In genomic region chr19:48954011-48954594, GRCh38 we compare ENCODE assay signal across 8 cellular contexts. TPM values are rescaled to one million over a fixed set of nuclear protein-coding genes. Genes with fewer than 3 reads are reported as not detected.
DNase-seq lines count a peak whose midpoint lies in the region; ATAC-seq, FAIRE-seq and TF ChIP-seq lines count a peak whose summit lies in the region.

No MANE protein-coding gene starts in this region.

- peak overlapping the region; percentile 90 to 96 (median 93) for H3K4me3 Mint-ChIP-seq in CD8-positive, alpha-beta memory T cell

- no peaks in the 10 kb centered on the region for H4K20me1 ChIP-seq in PC-9 (ENCODE audit: insufficient read depth)

- no peak for FAIRE-seq in pancreas (lab: Jason Lieb, UNC)

- H3K27me3 ChIP-seq in CD8-positive, alpha-beta memory T cell (ENCODE audit: insufficient read depth, low read length, poor library complexity, severe bottlenecking), result no peaks in the 10 kb centered on the region
- no peaks in the 10 kb centered on the region for H3K27me3 ChIP-seq in PC-9 (ENCODE audit: insufficient read depth, low read depth)
- H3K27me3 ChIP-seq in pancreas, result no peaks in the 10 kb centered on the region

- peak in 2 of 4 donors; percentile 17 to 29 for ATAC-seq in pancreas
- no peak for ATAC-seq in HG02973 (IDR thresholded peaks at IDR 0.05; ENCODE audit: unreplicated experiment)
- ATAC-seq in GM19351 (IDR thresholded peaks at IDR 0.05; ENCODE audit: unreplicated experiment), result no peak

- peaks cover 24 to 35% (median 32%) of the 10 kb centered on the region in 3 donors for H3K4me1 Mint-ChIP-seq in CD8-positive, alpha-beta memory T cell

- TSS peak; percentile 79 for BruUV-seq in PC-9 (replicated peaks; lab: Mats Ljungman, UMichigan)

- H3K27ac Mint-ChIP-seq in CD8-positive, alpha-beta memory T cell, result peak overlapping the region; percentile 33 to 95 (median 86)

- POLR2A ChIA-PET in CD8-positive, alpha-beta memory T cell (lab: Charles Lee), result interaction anchor here (0.6 to 2.6 kb wide), 4 partner anchors 8 to 53 kb away, joined by 4 to 14 read pairs (median 6); partner anchors contain the start of gene FTL
- POLR2A ChIA-PET in PC-9 (lab: Charles Lee; ENCODE audit: unreplicated experiment), result interaction anchor here (0.6 kb wide), 1 partner anchor 28 kb away, joined by 6 read pairs; no protein-coding TSS in a partner anchor

- H3F3A ChIP-seq in PC-9 (ENCODE audit: insufficient read depth, low read depth), result peaks cover 28% of the 10 kb centered on the region

- 50 to 52% methylated on average over 11 of the region's 11 CpGs for WGBS in pancreas, 2 donors

- no peaks in the 10 kb centered on the region for H3K36me3 ChIP-seq in CD8-positive, alpha-beta memory T cell (ENCODE audit: insufficient read depth, low read length)
- peaks cover 9% of the 10 kb centered on the region; the same call in 1 of the 2 replicates for H3K36me3 ChIP-seq in PC-9 (ENCODE audit: low read depth)
- no peaks in the 10 kb centered on the region for H3K36me3 ChIP-seq in pancreas

- no peaks in the 10 kb centered on the region for H3K9me3 ChIP-seq in CD8-positive, alpha-beta memory T cell (ENCODE audit: low read length)
- H3K9me3 ChIP-seq in PC-9 (ENCODE audit: insufficient read depth, low read depth), result no peaks in the 10 kb centered on the region
- no peaks in the 10 kb centered on the region for H3K9me3 ChIP-seq in pancreas

- TF ChIP-seq CTCF in PC-9 (conservative IDR thresholded peaks at IDR 0.05), result no peak
- TF ChIP-seq CTCF in epithelial cell of proximal tubule (conservative IDR thresholded peaks at IDR 0.05; ENCODE audit: low read depth, low read length), result no peak
- no peak for TF ChIP-seq CTCF in pancreas (IDR thresholded peaks at IDR 0.05)

- peak overlapping the region; percentile 75 for H3K4me3 ChIP-seq in CD8-positive, alpha-beta memory T cell (ENCODE audit: low read length)
- peak overlapping the region; percentile 92 for H3K4me3 ChIP-seq in PC-9
- peak overlapping the region; percentile 99 for H3K4me3 ChIP-seq in epithelial cell of proximal tubule (ENCODE audit: low read depth, low read length)
- peak overlapping the region; percentile 72 to 92 (median 82) for H3K4me3 ChIP-seq in pancreas

- peaks cover 21% of the 10 kb centered on the region for H3K79me2 ChIP-seq in PC-9 (ENCODE audit: low read depth)

- H3K27me3 Mint-ChIP-seq in CD8-positive, alpha-beta memory T cell, result no peaks in the 10 kb centered on the region

- peak overlapping the region; percentile 82 for H3K4me2 ChIP-seq in PC-9

- peak overlapping the region; percentile 92 for H2AFZ ChIP-seq in PC-9

- H3K36me3 Mint-ChIP-seq in CD8-positive, alpha-beta memory T cell, result peaks cover 0 to 26% (median 6%) of the 10 kb centered on the region in 3 donors

- CTCF ChIA-PET in CD8-positive, alpha-beta memory T cell (lab: Charles Lee), result interaction anchor here (1.2 to 2.0 kb wide), 2 partner anchors 17 to 39 kb away, joined by 3 to 7 read pairs; partner anchors contain the start of genes GYS1 and RUVBL2
- CTCF ChIA-PET in PC-9 (lab: Charles Lee), result interaction anchor here (0.6 kb wide), 2 partner anchors 110 to 112 kb away, joined by 3 to 5 read pairs; no protein-coding TSS in a partner anchor

- peak overlapping the region; percentile 84 for H3K27ac ChIP-seq in CD8-positive, alpha-beta memory T cell (ENCODE audit: low read depth, low read length)
- peak overlapping the region; percentile 22; the same call in 1 of the 2 replicates for H3K27ac ChIP-seq in PC-9
- peak overlapping the region in 2 of 4 donors; percentile 19 to 63 for H3K27ac ChIP-seq in pancreas

- peaks cover 17% of the 10 kb centered on the region for H3K4me1 ChIP-seq in CD8-positive, alpha-beta memory T cell (ENCODE audit: insufficient read depth, low read length)
- H3K4me1 ChIP-seq in PC-9 (replicated peaks; ENCODE audit: insufficient read depth), result peaks cover 10% of the 10 kb centered on the region; the same call in 1 of the 2 replicates
- peaks cover 0 to 6% (median 4%) of the 10 kb centered on the region in 3 donors for H3K4me1 ChIP-seq in pancreas

- no peak for DNase-seq in CD8-positive, alpha-beta memory T cell
- DNase-seq in PC-9, result no peak
- DNase-seq in epithelial cell of proximal tubule (ENCODE audit: low read depth), result no peak
- DNase-seq in pancreas, result peak in 1 of 6 donors; percentile 27
- DNase-seq in SIG-M5 (lab: John Stamatoyannopoulos, UW), result no peak
- no peak for DNase-seq in HuH-7.5 (ENCODE audit: low spot score)

- H3K9me3 Mint-ChIP-seq in CD8-positive, alpha-beta memory T cell, result no peaks in the 10 kb centered on the region

- intact Hi-C loops in PC-9 (cut with micrococcal nuclease; ENCODE audit: unreplicated experiment) (loop anchor here (1.0 kb wide), 1 partner anchor 21 kb away; the partner anchor contains the start of gene DHDH), pancreas (cut with DNase I) (no loop called here)

- H3K9me2 ChIP-seq in PC-9 (ENCODE audit: insufficient read depth), result no peaks in the 10 kb centered on the region

RNA-seq across cellular contexts. Expression of gene BAX, which starts 0.6 kb away (rescaled TPM):
- total RNA-seq in CD8-positive, alpha-beta memory T cell, result 100 to 1,000 TPM; 315 to 331 TPM
- 79.5 TPM for polyA plus RNA-seq in CD8-positive, alpha-beta memory T cell
- total RNA-seq in PC-9 (2021) (140 and 198 TPM in 2 replicates), epithelial cell of proximal tubule (173 and 179 TPM in 2 replicates), pancreas (10 to 100 TPM; 20.3 to 41.5 (median 28.0) TPM)
- polyA plus RNA-seq in pancreas, result 10 to 100 TPM; 43.5 to 48.1 TPM

RNA-seq across cellular contexts. Expression of gene FTL, which starts 11.0 kb away (rescaled TPM):
- 1,000 to 10,000 TPM; 1,478 to 1,489 TPM for total RNA-seq in CD8-positive, alpha-beta memory T cell
- 4,521 TPM for polyA plus RNA-seq in CD8-positive, alpha-beta memory T cell
- total RNA-seq in PC-9 (2021) (3,402 and 3,822 TPM in 2 replicates), epithelial cell of proximal tubule (1,293 and 2,420 TPM in 2 replicates), pancreas (1,000 to 10,000 TPM in 1 of 6 donors, 100 to 1,000 TPM in 5; 394 to 1,427 (median 690) TPM)
- 1,000 to 10,000 TPM; 1,427 to 1,473 TPM for polyA plus RNA-seq in pancreas

RNA-seq across cellular contexts. Expression of gene DHDH, which starts 20.6 kb away (rescaled TPM):
- under 1 TPM; 0.42 to 0.53 TPM for total RNA-seq in CD8-positive, alpha-beta memory T cell
- 0.31 TPM for polyA plus RNA-seq in CD8-positive, alpha-beta memory T cell
- total RNA-seq in PC-9 (2021) (2.0 and 2.4 TPM in 2 replicates), epithelial cell of proximal tubule (0.07 and 0.35 TPM in 2 replicates), pancreas (under 1 TPM in 1 of 6 donors, not detected in 5; 0.28 TPM)
- polyA plus RNA-seq in pancreas, result 1 to 10 TPM in 1 of 2 donors, under 1 TPM in 1; 0.30 to 1.0 TPM

RNA-seq across cellular contexts. Expression of gene GYS1, which starts 39.0 kb away (rescaled TPM):
- total RNA-seq in CD8-positive, alpha-beta memory T cell, result 10 to 100 TPM; 38.2 to 38.9 TPM
- 31.5 TPM for polyA plus RNA-seq in CD8-positive, alpha-beta memory T cell
- total RNA-seq in PC-9 (2021) (47.5 and 54.2 TPM in 2 replicates), epithelial cell of proximal tubule (42.2 and 42.4 TPM in 2 replicates), pancreas (10 to 100 TPM in 4 of 6 donors, 1 to 10 TPM in 2; 7.3 to 14.6 (median 12.2) TPM)
- polyA plus RNA-seq in pancreas, result 10 to 100 TPM; 14.5 to 18.2 TPM

RNA-seq across cellular contexts. Expression of gene RUVBL2, which starts 39.6 kb away (rescaled TPM):
- 100 to 1,000 TPM; 147 to 159 TPM for total RNA-seq in CD8-positive, alpha-beta memory T cell
- polyA plus RNA-seq in CD8-positive, alpha-beta memory T cell, result 67.9 TPM
- 175 and 179 TPM in 2 replicates for total RNA-seq in PC-9 (2021)
- total RNA-seq in epithelial cell of proximal tubule, result 212 and 389 TPM in 2 replicates
- 10 to 100 TPM; 17.0 to 38.0 (median 29.1) TPM for total RNA-seq in pancreas
- polyA plus RNA-seq in pancreas, result 10 to 100 TPM; 43.9 to 44.9 TPM
